ENCODE assay signal across 28 cellular contexts in genomic region chr17:3926860-3927627, GRCh38. TPM values are rescaled to one million over a fixed set of nuclear protein-coding genes. Genes with fewer than 3 reads are reported as not detected.
A peak's percentile ranks its signal among the peaks of the same experiment; 100 is the strongest.
DNase-seq lines count a peak whose midpoint lies in the region; ATAC-seq, FAIRE-seq and TF ChIP-seq lines count a peak whose summit lies in the region.
"Had no signal": no experiment of that assay in that cellular context is flagged by ENCODE, and none has a peak within 500 bp of the region (broad histone marks: within the 10 kb centered on the region; RNA-seq: fewer than 3 reads in every experiment).

No MANE protein-coding gene starts in this region.

- H3K4me2 ChIP-seq in H1 (ENCODE audit: insufficient read depth in 1 of 2, low read depth in 2 of 2, low read length in 2 of 2), result no peak overlapping the region
- H3K4me2 ChIP-seq: smooth muscle cell had no signal

- no peak overlapping the region for H2BK5ac ChIP-seq in H1 (ENCODE audit: low read depth, low read length)

- no peak for TF ChIP-seq RAD21 in H1 (IDR thresholded peaks at IDR 0.05 in 1 of 2, conservative IDR thresholded peaks at IDR 0.05 in 1 of 2; ENCODE audit: low read depth in 2 of 2, low read length in 2 of 2)

- no peaks in the 10 kb centered on the region for H3K23me2 ChIP-seq in H1 (ENCODE audit: low read depth, low read length)

- H3K79me1 ChIP-seq in H1 (ENCODE audit: low read depth, low read length), result no peaks in the 10 kb centered on the region

- H3K4me3 ChIP-seq in right cardiac atrium (ENCODE audit: low read length), result no peak overlapping the region
- H3K4me3 ChIP-seq in right atrium auricular region, result no peak overlapping the region
- H3K4me3 ChIP-seq in H1 (ENCODE audit: extremely low read depth in 1 of 4, insufficient read depth in 2 of 4, low read depth in 3 of 4, low read length in 4 of 4), result no peak overlapping the region
- H3K4me3 ChIP-seq: adrenal gland, dorsolateral prefrontal cortex, psoas muscle, smooth muscle cell had no signal

- WGBS in right cardiac atrium, result 85% methylated on average over 16 of the region's 16 CpGs
- WGBS in H1 (ENCODE audit: extremely low coverage in 1 of 2, insufficient coverage in 1 of 2, insufficient read length in 1 of 2, insufficient replicate concordance in 2 of 2, low coverage in 1 of 2, low lambda C conversion rate in 2 of 2, missing lambda C conversion rate in 1 of 2), 2 experiments, result 93% methylated on average over 12 of the region's 16 CpGs; no CpG with 5 or more reads in 1 of the 2 experiments

- no peak overlapping the region for H3K56ac ChIP-seq in H1 (replicated peaks; ENCODE audit: insufficient read length, low read depth, low read length)

- no peaks in the 10 kb centered on the region for H4K20me1 ChIP-seq in H1 (replicated peaks in 1 of 2; ENCODE audit: control insufficient read depth in 1 of 2, insufficient read depth in 2 of 2, low read length in 2 of 2)

- TF ChIP-seq CTCF in right atrium auricular region (IDR thresholded peaks at IDR 0.05) (no peak), H1 (IDR thresholded peaks at IDR 0.05; ENCODE audit: control extremely low read depth in 1 of 3, insufficient read depth in 1 of 3, low read depth in 1 of 3, low read length in 3 of 3) (no peak), nephron progenitor cell (IDR thresholded peaks at IDR 0.05) (no peak), Calu3 (IDR thresholded peaks at IDR 0.05; ENCODE audit: unreplicated experiment) (no peak)

- H4K8ac ChIP-seq in H1 (ENCODE audit: extremely low read depth, insufficient read depth, low read length), result no peak overlapping the region

- no peaks in the 10 kb centered on the region for H3K36me3 ChIP-seq in right atrium auricular region
- no peaks in the 10 kb centered on the region for H3K36me3 ChIP-seq in H1 (ENCODE audit: control insufficient read depth in 2 of 4, insufficient read depth in 4 of 4, low read length in 3 of 4)
- H3K36me3 ChIP-seq: adrenal gland had no signal

- ATAC-seq in right cardiac atrium (peak in 1 of 2 donors; percentile 21), HG03025 (IDR thresholded peaks at IDR 0.05; ENCODE audit: low FRiP score, unreplicated experiment) (no peak)
- ATAC-seq: activated CD4-positive, alpha-beta T cell treated with anti-CD3 and anti-CD28 coated beads for 36 hours; activated CD8-positive, alpha-beta memory T cell treated with anti-CD3 and anti-CD28 coated beads, Interleukin-2, amount 10 ng/mL, durations not matched to agents 7 days and 5 days; natural killer cell; psoas muscle had no signal

- intact Hi-C loops in right cardiac atrium (cut with DNase I), result no loop called here
- intact Hi-C loops in Calu3 (cut with micrococcal nuclease; ENCODE audit: unreplicated experiment), result no loop called here

- H3K4me1 ChIP-seq in right cardiac atrium (ENCODE audit: control insufficient read depth, insufficient read depth, low read length) (peaks cover 4% of the 10 kb centered on the region), right atrium auricular region (peaks cover 0 to 13% of the 10 kb centered on the region in 2 donors), H1 (replicated peaks in 1 of 4; ENCODE audit: control insufficient read depth in 3 of 4, insufficient read depth in 4 of 4, low read length in 3 of 4) (no peaks in the 10 kb centered on the region; a peak in 1 of 7 replicates)
- H3K4me1 ChIP-seq: adrenal gland, psoas muscle had no signal

- no peak overlapping the region for H3K18ac ChIP-seq in H1 (ENCODE audit: extremely low read depth, low read length)

- POLR2A ChIA-PET in H1 (lab: Charles Lee; ENCODE audit: partially characterized antibody), result no interaction called here

- H3K9me3 ChIP-seq in right cardiac atrium (ENCODE audit: control insufficient read depth, low read length) (no peaks in the 10 kb centered on the region), right atrium auricular region (no peaks in the 10 kb centered on the region), H1 (ENCODE audit: insufficient read depth in 2 of 2, low read depth in 1 of 2, low read length in 1 of 2) (no peaks in the 10 kb centered on the region)
- H3K9me3 ChIP-seq: adrenal gland, psoas muscle had no signal

- H4K91ac ChIP-seq in H1 (replicated peaks; ENCODE audit: insufficient read length, low read length), result no peak overlapping the region

- no peaks in the 10 kb centered on the region for H3K27me3 ChIP-seq in right cardiac atrium (ENCODE audit: control insufficient read depth, insufficient read depth)
- no peaks in the 10 kb centered on the region for H3K27me3 ChIP-seq in right atrium auricular region
- no peaks in the 10 kb centered on the region for H3K27me3 ChIP-seq in H1 (replicated peaks in 1 of 4; ENCODE audit: control insufficient read depth in 3 of 4, extremely low read depth in 1 of 4, insufficient read depth in 3 of 4, low read length in 3 of 4)
- H3K27me3 ChIP-seq: adrenal gland, dorsolateral prefrontal cortex had no signal

- peak overlapping the region; percentile 47 for H3K4me3 Mint-ChIP-seq in nephron progenitor cell
- H3K4me3 Mint-ChIP-seq in Calu3 (ENCODE audit: low read depth, unreplicated experiment), result no peak overlapping the region
- H3K4me3 Mint-ChIP-seq: activated CD4-positive, alpha-beta T cell treated with anti-CD3 and anti-CD28 coated beads for 36 hours; activated CD8-positive, alpha-beta memory T cell treated with anti-CD3 and anti-CD28 coated beads, Interleukin-2, amount 10 ng/mL, durations not matched to agents 7 days and 5 days; HFFc6; natural killer cell had no signal

- peaks cover 59% of the 10 kb centered on the region for H3K4me1 Mint-ChIP-seq in nephron progenitor cell
- H3K4me1 Mint-ChIP-seq in Calu3 (ENCODE audit: low read depth, unreplicated experiment), result no peaks in the 10 kb centered on the region
- H3K4me1 Mint-ChIP-seq: activated CD4-positive, alpha-beta T cell treated with anti-CD3 and anti-CD28 coated beads for 36 hours; activated CD8-positive, alpha-beta memory T cell treated with anti-CD3 and anti-CD28 coated beads, Interleukin-2, amount 10 ng/mL, durations not matched to agents 7 days and 5 days had no signal

- H3K27ac ChIP-seq in right cardiac atrium (ENCODE audit: low read length) (no peak overlapping the region), right atrium auricular region (no peak overlapping the region), H1 (ENCODE audit: low read depth, low read length) (no peak overlapping the region)
- H3K27ac ChIP-seq: adrenal gland, C4-2B, dorsolateral prefrontal cortex, epithelial cell of prostate, HL-60, psoas muscle had no signal

- H2BK15ac ChIP-seq in H1 (ENCODE audit: low read length), result no peak overlapping the region

- H3K36me3 Mint-ChIP-seq in nephron progenitor cell (ENCODE audit: low read depth) (no peaks in the 10 kb centered on the region), Calu3 (ENCODE audit: insufficient read depth, unreplicated experiment) (no peaks in the 10 kb centered on the region)
- H3K36me3 Mint-ChIP-seq: natural killer cell had no signal

- H3K23ac ChIP-seq in H1 (ENCODE audit: insufficient read length), result no peak overlapping the region

- no peak for TF ChIP-seq POLR2A in H1 (IDR thresholded peaks at IDR 0.05; ENCODE audit: control extremely low read depth in 1 of 2, low read depth in 2 of 2, low read length in 2 of 2)

- H3K14ac ChIP-seq in H1 (ENCODE audit: insufficient read length), result no peak overlapping the region

- H3K9me3 Mint-ChIP-seq in nephron progenitor cell (no peaks in the 10 kb centered on the region), Calu3 (ENCODE audit: low read depth, unreplicated experiment) (no peaks in the 10 kb centered on the region)
- H3K9me3 Mint-ChIP-seq: HFFc6, natural killer cell had no signal

- CTCF ChIA-PET in H1 (lab: Charles Lee; ENCODE audit: partially characterized antibody) (interaction anchor here (0.7 to 4.7 kb wide), 6 partner anchors 9 to 80 kb away, joined by 3 to 42 read pairs (median 4); partner anchors contain the start of gene P2RX1), Calu3 (lab: Charles Lee) (interaction anchor here (0.7 kb wide), 1 partner anchor 9 kb away, joined by 4 read pairs; no protein-coding TSS in a partner anchor)

- no peak overlapping the region for H2AFZ ChIP-seq in H1 (ENCODE audit: low read length)

- H3K27ac Mint-ChIP-seq in nephron progenitor cell (peak overlapping the region; percentile 57), Calu3 (ENCODE audit: unreplicated experiment) (no peak overlapping the region)
- H3K27ac Mint-ChIP-seq: activated CD4-positive, alpha-beta T cell treated with anti-CD3 and anti-CD28 coated beads for 36 hours; activated CD8-positive, alpha-beta memory T cell treated with anti-CD3 and anti-CD28 coated beads, Interleukin-2, amount 10 ng/mL, durations not matched to agents 7 days and 5 days; HFFc6 had no signal

- no peak overlapping the region for H2BK120ac ChIP-seq in H1 (replicated peaks; ENCODE audit: low read depth, low read length)

- no TSS peak for BruUV-seq in Calu3 (replicated peaks; lab: Mats Ljungman, UMichigan)

- H3K9ac ChIP-seq in H1 (replicated peaks in 1 of 4; ENCODE audit: extremely low read depth in 1 of 4, low read depth in 3 of 4, low read length in 3 of 4), result no peak overlapping the region

- no peak overlapping the region for H4K5ac ChIP-seq in H1 (ENCODE audit: insufficient read length, low read depth, low read length)

- H2AK5ac ChIP-seq in H1 (ENCODE audit: low read depth, low read length), result peak overlapping the region; percentile 24; the same call in 1 of the 2 replicates

- no peak for FAIRE-seq in H1 (lab: Jason Lieb, UNC)
- FAIRE-seq: bronchial epithelial cell, G401.6, TTC549 had no signal

- no peak overlapping the region for H3K4ac ChIP-seq in H1 (replicated peaks; ENCODE audit: insufficient read length, low read depth, low read length)

- no peak overlapping the region for H2BK12ac ChIP-seq in H1 (ENCODE audit: low read depth, low read length)

- peaks cover 7% of the 10 kb centered on the region for H3K27me3 Mint-ChIP-seq in nephron progenitor cell (ENCODE audit: low read depth, poor library complexity)
- H3K27me3 Mint-ChIP-seq in Calu3 (ENCODE audit: unreplicated experiment), result no peaks in the 10 kb centered on the region
- H3K27me3 Mint-ChIP-seq: activated CD4-positive, alpha-beta T cell treated with anti-CD3 and anti-CD28 coated beads for 36 hours; activated CD8-positive, alpha-beta memory T cell treated with anti-CD3 and anti-CD28 coated beads, Interleukin-2, amount 10 ng/mL, durations not matched to agents 7 days and 5 days had no signal

- peak in 2 of 3 donors; percentile 34 to 35 for DNase-seq in right cardiac atrium
- no peak for DNase-seq in right atrium auricular region (ENCODE audit: low spot score)
- DNase-seq in H1 (ENCODE audit: low read depth in 1 of 2, low spot score in 2 of 2), result peak in 1 of 2 experiments; percentile 39
- DNase-seq in nephron progenitor cell, result no peak
- no peak for DNase-seq in Calu3
- no peak for DNase-seq in medulla oblongata (ENCODE audit: extremely low spot score)
- DNase-seq in stimulated activated CD4-positive, alpha-beta T cell treated with anti-CD3 and anti-CD28 coated beads, Interleukin-4, amount 100 ng/mL, for 4 hours, result no peak
- DNase-seq: ACHN; activated CD4-positive, alpha-beta T cell treated with anti-CD3 and anti-CD28 coated beads for 36 hours; activated CD8-positive, alpha-beta memory T cell treated with anti-CD3 and anti-CD28 coated beads, Interleukin-2, amount 10 ng/mL, durations not matched to agents 7 days and 5 days; adrenal gland; dorsolateral prefrontal cortex; HFFc6; IMR-90; mammary epithelial cell; natural killer cell; NCI-H748 treated with DMSO at 0.1 percent for 48 hours; psoas muscle; stimulated activated CD4-positive, alpha-beta T cell treated with anti-CD3 and anti-CD28 coated beads, Interleukin-4, amount 100 ng/mL, for 24 hours had no signal

- H2BK20ac ChIP-seq in H1 (ENCODE audit: low read length), result no peak overlapping the region

- no peak for TF ChIP-seq EP300 in H1 (IDR thresholded peaks at IDR 0.05; ENCODE audit: borderline replicate concordance in 1 of 2, low read depth in 2 of 2, low read length in 2 of 2)

- H3K79me2 ChIP-seq in H1 (ENCODE audit: control insufficient read depth in 1 of 2, insufficient read depth in 2 of 2, low read length in 2 of 2), result no peaks in the 10 kb centered on the region

RNA-seq across cellular contexts. Expression of gene P2RX1, which starts 10.8 kb away (rescaled TPM):
- total RNA-seq in right cardiac atrium (1 to 10 TPM in 3 of 4 donors, under 1 TPM in 1; 0.74 to 3.8 (median 1.4) TPM), right atrium auricular region (1 to 10 TPM in 1 of 2 donors, under 1 TPM in 1; 0.85 to 2.8 TPM), Calu3 (2022) (not detected in 2 replicates)
- polyA plus RNA-seq in right cardiac atrium (1.1 TPM), H1 (2011; rRNA removed) (1.1 and 1.6 TPM in 2 replicates)
- total RNA-seq in H1 (2021; fragmentation: NEBNext Ultra II Directional; extraction: Animal tissue kit (Norgen Biotek cat#: 25700)), result 0.19 and 0.45 TPM in 2 replicates
- 1.2 TPM for polyA plus RNA-seq in H1 (2011; cell fraction: cytosol; rRNA removed)
- 4.8 TPM for polyA plus RNA-seq in H1 (2011; cell fraction: nucleus; rRNA removed)
- 0.48 to 1.1 TPM (median 0.83 TPM) in 4 replicates for polyA plus RNA-seq in H1 (2012, experiment 1 of 2)
- polyA plus RNA-seq in H1 (2012, experiment 2 of 2), result 0.29 TPM
- polyA plus RNA-seq in H1 (2013, experiment 1 of 2), result 0.83 TPM
- 0.64 TPM for polyA plus RNA-seq in H1 (2013, experiment 2 of 2)
- polyA minus RNA-seq in H1 (2011; rRNA and poly(A)+ RNA removed), result 0.51 and 1.0 TPM in 2 replicates
- 0.66 TPM for polyA minus RNA-seq in H1 (2011; cell fraction: cytosol; rRNA and poly(A)+ RNA removed)
- 1.1 TPM for polyA minus RNA-seq in H1 (2011; cell fraction: nucleus; rRNA and poly(A)+ RNA removed)
- total RNA-seq: bronchial epithelial cell, IMR-90, M059J, mammary epithelial cell had no signal
- polyA plus RNA-seq: IMR-90, mammary epithelial cell had no signal

RNA-seq across cellular contexts. Expression of gene CAMKK1, which starts 34.2 kb away (rescaled TPM):
- total RNA-seq in right cardiac atrium (1 to 10 TPM; 4.2 to 6.7 (median 6.0) TPM), right atrium auricular region (1 to 10 TPM; 3.0 to 3.2 TPM), Calu3 (2022) (1.4 and 1.7 TPM in 2 replicates)
- polyA plus RNA-seq in right cardiac atrium (4.5 TPM), H1 (2011; rRNA removed) (7.1 and 10.4 TPM in 2 replicates)
- total RNA-seq in H1 (2021; fragmentation: NEBNext Ultra II Directional; extraction: Animal tissue kit (Norgen Biotek cat#: 25700)), result 7.6 and 8.5 TPM in 2 replicates
- 10.4 TPM for polyA plus RNA-seq in H1 (2011; cell fraction: cytosol; rRNA removed)
- 19.7 TPM for polyA plus RNA-seq in H1 (2011; cell fraction: nucleus; rRNA removed)
- 7.4 to 9.0 TPM (median 8.4 TPM) in 4 replicates for polyA plus RNA-seq in H1 (2012, experiment 1 of 2)
- 5.3 TPM for polyA plus RNA-seq in H1 (2012, experiment 2 of 2)
- polyA plus RNA-seq in H1 (2013, experiment 1 of 2), result 5.0 TPM
- 4.8 TPM for polyA plus RNA-seq in H1 (2013, experiment 2 of 2)
- 7.3 and 9.5 TPM in 2 replicates for polyA minus RNA-seq in H1 (2011; rRNA and poly(A)+ RNA removed)
- polyA minus RNA-seq in H1 (2011; cell fraction: cytosol; rRNA and poly(A)+ RNA removed), result 5.0 TPM
- 7.9 TPM for polyA minus RNA-seq in H1 (2011; cell fraction: nucleus; rRNA and poly(A)+ RNA removed)

RNA-seq across cellular contexts. Expression of gene ATP2A3, which starts 37.2 kb away (rescaled TPM):
- total RNA-seq in right cardiac atrium (10 to 100 TPM; 10.5 to 16.6 (median 15.5) TPM), right atrium auricular region (10 to 100 TPM in 1 of 2 donors, 1 to 10 TPM in 1; 5.5 to 12.2 TPM), Calu3 (2022) (4.5 and 4.8 TPM in 2 replicates)
- polyA plus RNA-seq in right cardiac atrium (7.9 TPM), H1 (2011; rRNA removed) (18.4 and 28.7 TPM in 2 replicates)
- total RNA-seq in H1 (2021; fragmentation: NEBNext Ultra II Directional; extraction: Animal tissue kit (Norgen Biotek cat#: 25700)), result 32.0 and 32.5 TPM in 2 replicates
- polyA plus RNA-seq in H1 (2011; cell fraction: cytosol; rRNA removed), result 17.3 TPM
- 53.0 TPM for polyA plus RNA-seq in H1 (2011; cell fraction: nucleus; rRNA removed)
- 15.4 to 27.6 TPM (median 23.1 TPM) in 4 replicates for polyA plus RNA-seq in H1 (2012, experiment 1 of 2)
- 16.2 TPM for polyA plus RNA-seq in H1 (2012, experiment 2 of 2)
- polyA plus RNA-seq in H1 (2013, experiment 1 of 2), result 40.2 TPM
- 37.1 TPM for polyA plus RNA-seq in H1 (2013, experiment 2 of 2)
- polyA minus RNA-seq in H1 (2011; rRNA and poly(A)+ RNA removed), result 12.7 and 14.2 TPM in 2 replicates
- 13.9 TPM for polyA minus RNA-seq in H1 (2011; cell fraction: cytosol; rRNA and poly(A)+ RNA removed)
- 22.1 TPM for polyA minus RNA-seq in H1 (2011; cell fraction: nucleus; rRNA and poly(A)+ RNA removed)
- polyA plus RNA-seq: mammary epithelial cell had no signal

Comparison
In these comparisons a context has a peak if more than half of its experiments do, and no peak if none do; other contexts are left out.
1. DNase-seq: peak in right cardiac atrium (2 of 3); none in right atrium auricular region (single experiment), nephron progenitor cell (single experiment), Calu3 (single experiment), medulla oblongata (single experiment) and stimulated activated CD4-positive, alpha-beta T cell treated with anti-CD3 and anti-CD28 coated beads, Interleukin-4, amount 100 ng/mL, for 4 hours (0 of 2).